ENCODE assay signal across 8 cellular contexts in the genomic region with DNA sequence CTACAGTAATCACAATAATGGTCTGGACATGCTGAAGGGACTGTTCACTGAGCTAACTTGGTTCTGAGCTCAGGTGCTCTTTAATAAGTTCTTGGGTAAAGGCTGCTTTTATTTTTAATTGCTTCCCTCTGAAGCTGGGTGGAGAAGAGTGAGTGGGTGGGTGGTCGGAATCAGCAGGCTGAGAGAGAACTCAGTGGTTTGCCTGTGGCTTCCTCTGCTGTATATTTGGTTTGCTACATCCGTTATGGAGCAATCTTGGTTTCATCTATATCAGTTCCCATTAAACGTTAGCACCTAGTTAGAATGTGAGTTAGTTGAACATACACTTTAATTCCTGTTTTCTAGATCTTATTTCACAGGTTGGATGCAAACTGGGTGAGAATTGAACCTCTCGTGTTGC. TPM values are rescaled to one million over a fixed set of nuclear protein-coding genes. Genes with fewer than 3 reads are reported as not detected.
A peak's percentile ranks its signal among the peaks of the same experiment; 100 is the strongest.
DNase-seq lines count a peak whose midpoint lies in the region; ATAC-seq, FAIRE-seq and TF ChIP-seq lines count a peak whose summit lies in the region.

No MANE protein-coding gene starts in this region.

- H3K27ac Mint-ChIP-seq in natural killer cell treated with Interleukin-12 subunit alpha and Interleukin-12 subunit beta and Interleukin-15 and Interleukin-18, amount 100 ng/mL, for 72 hours = peak overlapping the region; percentile 75 to 78

- H3K27ac ChIP-seq in left ventricle myocardium inferior (replicated peaks) = no peak overlapping the region
- H3K27ac ChIP-seq in kidney (ENCODE audit: low read depth in 2 of 2, low read length in 2 of 2) = no peak overlapping the region

- peaks cover 11% of the 10 kb centered on the region for H3K36me3 Mint-ChIP-seq in natural killer cell treated with Interleukin-12 subunit alpha and Interleukin-12 subunit beta and Interleukin-15 and Interleukin-18, amount 100 ng/mL, for 72 hours

- H3K4me1 Mint-ChIP-seq in natural killer cell treated with Interleukin-12 subunit alpha and Interleukin-12 subunit beta and Interleukin-15 and Interleukin-18, amount 100 ng/mL, for 72 hours (ENCODE audit: low read depth in 2 of 2) = peaks cover 57 to 75% of the 10 kb centered on the region in 2 donors

- no peak for DNase-seq in Right ventricle myocardium inferior (ENCODE audit: missing footprints)
- no peak for DNase-seq in left ventricle myocardium inferior
- DNase-seq in activated CD8-positive, alpha-beta memory T cell treated with anti-CD3 and anti-CD28 coated beads for 24 hours = peak; percentile 68
- peak; percentile 81 for DNase-seq in natural killer cell treated with Interleukin-12 subunit alpha and Interleukin-12 subunit beta and Interleukin-15 and Interleukin-18, amount 100 ng/mL, for 72 hours (ENCODE audit: low spot score)
- no peak for DNase-seq in T1000 (lab: John Stamatoyannopoulos, UW)
- no peak for DNase-seq in kidney

- no peak for FAIRE-seq in kidney (lab: Jason Lieb, UNC)

- H3K36me3 ChIP-seq in left ventricle myocardium inferior = peaks cover 34% of the 10 kb centered on the region
- H3K36me3 ChIP-seq in kidney (ENCODE audit: control insufficient read depth in 1 of 2, insufficient read depth in 2 of 2, low read length in 2 of 2) = peaks cover 10 to 24% of the 10 kb centered on the region in 2 donors

- no peak for TF ChIP-seq CTCF in left ventricle myocardium inferior (IDR thresholded peaks at IDR 0.05; ENCODE audit: borderline replicate concordance)
- TF ChIP-seq CTCF in kidney (IDR thresholded peaks at IDR 0.05; ENCODE audit: borderline replicate concordance, extremely low read depth, insufficient read depth) = no peak

- no peaks in the 10 kb centered on the region for H3K27me3 Mint-ChIP-seq in natural killer cell treated with Interleukin-12 subunit alpha and Interleukin-12 subunit beta and Interleukin-15 and Interleukin-18, amount 100 ng/mL, for 72 hours

- peak; percentile 42 for ATAC-seq in Right ventricle myocardium inferior
- peak; percentile 58 for ATAC-seq in HG03442 (IDR thresholded peaks at IDR 0.05; ENCODE audit: unreplicated experiment)
- ATAC-seq in natural killer cell treated with Interleukin-12 subunit alpha and Interleukin-12 subunit beta and Interleukin-15 and Interleukin-18, amount 100 ng/mL, for 72 hours = peak; percentile 86 to 87
- no peak for ATAC-seq in esophagus mucosa

- no peaks in the 10 kb centered on the region for H3K27me3 ChIP-seq in left ventricle myocardium inferior (ENCODE audit: low read depth)

- H3K4me3 ChIP-seq in left ventricle myocardium inferior (no peak overlapping the region), kidney (ENCODE audit: low read length in 2 of 2) (no peak overlapping the region)

- H3K9me3 Mint-ChIP-seq in natural killer cell treated with Interleukin-12 subunit alpha and Interleukin-12 subunit beta and Interleukin-15 and Interleukin-18, amount 100 ng/mL, for 72 hours = no peaks in the 10 kb centered on the region

- intact Hi-C loops in Right ventricle myocardium inferior (cut with DNase I) = no loop called here
- intact Hi-C loops in left ventricle myocardium inferior (cut with micrococcal nuclease) = no loop called here
- intact Hi-C loops in kidney (cut with DNase I) = no loop called here

- no peak overlapping the region for H3K9ac ChIP-seq in kidney (ENCODE audit: low read length in 2 of 2)

- H3K9me3 ChIP-seq in left ventricle myocardium inferior (replicated peaks) (no peaks in the 10 kb centered on the region), kidney (ENCODE audit: control insufficient read depth in 1 of 2, low read length in 2 of 2) (no peaks in the 10 kb centered on the region)

- H3K4me1 ChIP-seq in left ventricle myocardium inferior (peaks cover 27% of the 10 kb centered on the region), kidney (ENCODE audit: control insufficient read depth in 1 of 2, insufficient read depth in 1 of 2, low read depth in 1 of 2, low read length in 2 of 2) (no peaks in the 10 kb centered on the region)

- peak overlapping the region; percentile 85 for H3K4me3 Mint-ChIP-seq in natural killer cell treated with Interleukin-12 subunit alpha and Interleukin-12 subunit beta and Interleukin-15 and Interleukin-18, amount 100 ng/mL, for 72 hours

RNA-seq across cellular contexts. Expression of a gene that starts 23.3 kb away (rescaled TPM):
- 31.5 TPM for total RNA-seq in Right ventricle myocardium inferior
- total RNA-seq in left ventricle myocardium inferior = 28.5 TPM
- 10 to 100 TPM; 36.3 to 53.5 TPM for total RNA-seq in natural killer cell treated with Interleukin-12 subunit alpha and Interleukin-12 subunit beta and Interleukin-15 and Interleukin-18, amount 100 ng/mL, for 72 hours
- total RNA-seq in esophagus mucosa = 59.4 TPM
- total RNA-seq in kidney = 51.0 TPM
- 77.9 TPM for polyA plus RNA-seq in kidney (ENCODE audit: insufficient read depth, low read depth, low replicate concordance)

RNA-seq across cellular contexts. Expression of a gene that starts 50.0 kb away (rescaled TPM):
- total RNA-seq in Right ventricle myocardium inferior (8.3 TPM), left ventricle myocardium inferior (10.3 TPM), esophagus mucosa (15.7 TPM), kidney (24.0 TPM)
- total RNA-seq in natural killer cell treated with Interleukin-12 subunit alpha and Interleukin-12 subunit beta and Interleukin-15 and Interleukin-18, amount 100 ng/mL, for 72 hours = 10 to 100 TPM; 36.2 to 64.3 TPM
- 16.3 TPM for polyA plus RNA-seq in kidney (ENCODE audit: insufficient read depth, low read depth, low replicate concordance)

RNA-seq across cellular contexts. Expression of a gene that starts 54.6 kb away (rescaled TPM):
- total RNA-seq in Right ventricle myocardium inferior (55.4 TPM), left ventricle myocardium inferior (60.7 TPM), esophagus mucosa (52.9 TPM), kidney (77.5 TPM)
- total RNA-seq in natural killer cell treated with Interleukin-12 subunit alpha and Interleukin-12 subunit beta and Interleukin-15 and Interleukin-18, amount 100 ng/mL, for 72 hours = 100 to 1,000 TPM in 1 of 2 donors, 10 to 100 TPM in 1; 87.7 to 103 TPM
- polyA plus RNA-seq in kidney (ENCODE audit: insufficient read depth, low read depth, low replicate concordance) = 23.9 TPM

Comparison
In these comparisons a context has a peak if more than half of its experiments do, and no peak if none do; other contexts are left out.
1. DNase-seq: peak in activated CD8-positive, alpha-beta memory T cell treated with anti-CD3 and anti-CD28 coated beads for 24 hours (single experiment) and natural killer cell treated with Interleukin-12 subunit alpha and Interleukin-12 subunit beta and Interleukin-15 and Interleukin-18, amount 100 ng/mL, for 72 hours (single experiment); none in Right ventricle myocardium inferior (single experiment), left ventricle myocardium inferior (single experiment), T1000 (single experiment) and kidney (single experiment).